In genomic region chr6:56505861-56506260, GRCh38 we compare ENCODE assay signal across 13 cellular contexts.
"Had no signal": no experiment of that assay in that cellular context is flagged by ENCODE, and none has a peak within 500 bp of the region (broad histone marks: within the 10 kb centered on the region; RNA-seq: fewer than 3 reads in every experiment).

No MANE protein-coding gene starts in this region.

- DNase-seq: activated naive CD4-positive, alpha-beta T cell treated with anti-CD3 and anti-CD28 coated beads, Interleukin-2, amount 50 U/mL, for 16 hours; adrenal gland; body of pancreas; dermis blood vessel endothelial cell; endodermal cell; glutamatergic neuron; nephron progenitor cell; stimulated activated CD4-positive, alpha-beta T cell treated with anti-CD3 and anti-CD28 coated beads, Interleukin-1b, Interleukin-23, amount 100 ng/mL, for 48 hours; stimulated activated naive B cell treated with anti-CD40 and anti-IgM and Interleukin-4, amounts not matched to agents 10 μg/mL and 1 μg/mL and 100 μg/mL, for 72 hours; substantia nigra; T-helper 2 cell had no signal

- H3K4me3 ChIP-seq: adrenal gland, body of pancreas had no signal

- H3K27ac ChIP-seq: body of pancreas had no signal

- H3K27me3 ChIP-seq: adrenal gland, body of pancreas had no signal

- H3K9me3 ChIP-seq: adrenal gland, body of pancreas had no signal

- ATAC-seq: activated CD4-positive, CD25-positive, alpha-beta regulatory T cell treated with anti-CD3 and anti-CD28 coated beads, Interleukin-2, amount 50 U/mL, for 24 hours; body of pancreas; left lobe of liver; stimulated activated naive B cell treated with anti-CD40 and anti-IgM and Interleukin-4, amounts not matched to agents 10 μg/mL and 1 μg/mL and 100 μg/mL, for 72 hours had no signal
